In genomic region chr16:25959216-25959615, GRCh38 we compare ENCODE assay signal across 31 cellular contexts.
"Had no signal": no experiment of that assay in that cellular context is flagged by ENCODE, and none has a peak within 500 bp of the region (broad histone marks: within the 10 kb centered on the region; RNA-seq: fewer than 3 reads in every experiment).

No MANE protein-coding gene starts in this region.

- DNase-seq: activated CD4-positive, alpha-beta memory T cell treated with anti-CD3 and anti-CD28 coated beads for 36 hours; activated CD4-positive, alpha-beta T cell treated with anti-CD3 and anti-CD28 coated beads for 36 hours; activated CD4-positive, alpha-beta T cell treated with anti-CD3 and anti-CD28 coated beads, Interleukin-2, amount 10 ng/mL, durations not matched to agents 24 days and 14 days; activated CD4-positive, CD25-positive, alpha-beta regulatory T cell; activated CD4-positive, CD25-positive, alpha-beta regulatory T cell treated with anti-CD3 and anti-CD28 coated beads, Interleukin-2, amount 50 U/mL, for 72 hours; activated CD8-positive, alpha-beta memory T cell treated with anti-CD3 and anti-CD28 coated beads, Interleukin-2, amount 10 ng/mL, durations not matched to agents 7 days and 5 days; activated CD8-positive, alpha-beta memory T cell treated with anti-CD3 and anti-CD28 coated beads, Interleukin-2, amount 50 U/mL, for 4 hours; activated CD8-positive, alpha-beta T cell treated with anti-CD3 and anti-CD28 coated beads, Interleukin-2, amount 10 ng/mL, durations not matched to agents 7 days and 5 days; activated effector memory CD4-positive, alpha-beta T cell treated with anti-CD3 and anti-CD28 coated beads, Interleukin-2, amount 50 U/mL, for 16 hours; activated naive CD4-positive, alpha-beta T cell; activated naive CD4-positive, alpha-beta T cell treated with anti-CD3 and anti-CD28 coated beads, Interleukin-2, amount 10 ng/mL, durations not matched to agents 7 days and 5 days; activated naive CD8-positive, alpha-beta T cell treated with anti-CD3 and anti-CD28 coated beads, Interleukin-2, amount 10 ng/mL, durations not matched to agents 7 days and 5 days; activated T-cell treated with anti-CD3 and anti-CD28 coated beads, Interleukin-2, amount 50 U/mL, for 1 hour; activated T-cell treated with anti-CD3 and anti-CD28 coated beads, Interleukin-2, amount 50 U/mL, for 48 hours; central memory CD4-positive, alpha-beta T cell; cerebellar nuclear complex; dorsolateral prefrontal cortex; effector memory CD4-positive, alpha-beta T cell; endodermal cell; foreskin fibroblast; T-helper 2 cell had no signal

- H3K9me3 Mint-ChIP-seq: activated CD4-positive, alpha-beta memory T cell treated with anti-CD3 and anti-CD28 coated beads for 36 hours; activated naive CD8-positive, alpha-beta T cell treated with anti-CD3 and anti-CD28 coated beads, Interleukin-2, amount 10 ng/mL, durations not matched to agents 7 days and 5 days had no signal

- ATAC-seq: activated CD4-positive, alpha-beta T cell treated with anti-CD3 and anti-CD28 coated beads for 36 hours; activated CD8-positive, alpha-beta memory T cell treated with anti-CD3 and anti-CD28 coated beads, Interleukin-2, amount 10 ng/mL, durations not matched to agents 7 days and 5 days; activated CD8-positive, alpha-beta T cell treated with anti-CD3 and anti-CD28 coated beads, Interleukin-2, amount 10 ng/mL, durations not matched to agents 7 days and 5 days; activated naive CD4-positive, alpha-beta T cell treated with anti-CD3 and anti-CD28 coated beads, Interleukin-2, amount 50 U/mL, for 72 hours; esophagus mucosa had no signal

- H3K36me3 Mint-ChIP-seq: activated CD4-positive, alpha-beta memory T cell treated with anti-CD3 and anti-CD28 coated beads for 36 hours; activated CD8-positive, alpha-beta memory T cell treated with anti-CD3 and anti-CD28 coated beads, Interleukin-2, amount 10 ng/mL, durations not matched to agents 7 days and 5 days; activated naive CD4-positive, alpha-beta T cell treated with anti-CD3 and anti-CD28 coated beads, Interleukin-2, amount 10 ng/mL, durations not matched to agents 7 days and 5 days; activated naive CD4-positive, alpha-beta T cell treated with anti-CD3 and anti-CD28 coated beads, Interleukin-2, amount 50 U/mL, for 72 hours; activated naive CD8-positive, alpha-beta T cell treated with anti-CD3 and anti-CD28 coated beads, Interleukin-2, amount 10 ng/mL, durations not matched to agents 7 days and 5 days; brain had no signal

- H3K27me3 Mint-ChIP-seq: activated naive CD8-positive, alpha-beta T cell treated with anti-CD3 and anti-CD28 coated beads, Interleukin-2, amount 10 ng/mL, durations not matched to agents 7 days and 5 days; dendritic cell treated with granulocyte-macrophage colony-stimulating factor and Interleukin-4, amounts not matched to agents 40 ng/mL and 50 ng/mL, for 4 days had no signal

- H3K4me3 ChIP-seq: ascending aorta, breast epithelium, cardiac muscle cell, coronary artery, dorsolateral prefrontal cortex had no signal

- H3K4me3 Mint-ChIP-seq: activated CD4-positive, alpha-beta memory T cell treated with anti-CD3 and anti-CD28 coated beads for 36 hours; activated CD4-positive, alpha-beta T cell treated with anti-CD3 and anti-CD28 coated beads for 36 hours; activated CD4-positive, alpha-beta T cell treated with anti-CD3 and anti-CD28 coated beads, Interleukin-2, amount 10 ng/mL, durations not matched to agents 24 days and 14 days; activated CD8-positive, alpha-beta memory T cell treated with anti-CD3 and anti-CD28 coated beads, Interleukin-2, amount 10 ng/mL, durations not matched to agents 7 days and 5 days; activated CD8-positive, alpha-beta T cell treated with anti-CD3 and anti-CD28 coated beads, Interleukin-2, amount 10 ng/mL, durations not matched to agents 7 days and 5 days; activated naive CD4-positive, alpha-beta T cell treated with anti-CD3 and anti-CD28 coated beads, Interleukin-2, amount 10 ng/mL, durations not matched to agents 7 days and 5 days; activated naive CD8-positive, alpha-beta T cell treated with anti-CD3 and anti-CD28 coated beads, Interleukin-2, amount 10 ng/mL, durations not matched to agents 7 days and 5 days; activated T-helper 1 cell treated with anti-CD3 and anti-CD28 coated beads, Interleukin-12 subunit alpha, Interleukin-12 subunit beta, Interleukin-2, Interleukin-4 antibody, amounts not matched to agents 30 ng/mL and 10 ng/mL and 1 ng/mL, durations not matched to agents 14 hours and 24 hours and 36 hours; brain; dendritic cell treated with granulocyte-macrophage colony-stimulating factor and Interleukin-4, amounts not matched to agents 40 ng/mL and 50 ng/mL, for 4 days; endodermal cell had no signal

- H3K9me3 ChIP-seq: ascending aorta, breast epithelium had no signal

- H3K27ac Mint-ChIP-seq: activated CD4-positive, alpha-beta memory T cell treated with anti-CD3 and anti-CD28 coated beads for 36 hours; activated CD4-positive, alpha-beta T cell treated with anti-CD3 and anti-CD28 coated beads for 36 hours; activated CD4-positive, alpha-beta T cell treated with anti-CD3 and anti-CD28 coated beads, Interleukin-2, amount 10 ng/mL, durations not matched to agents 24 days and 14 days; activated CD8-positive, alpha-beta memory T cell treated with anti-CD3 and anti-CD28 coated beads, Interleukin-2, amount 10 ng/mL, durations not matched to agents 7 days and 5 days; activated CD8-positive, alpha-beta T cell treated with anti-CD3 and anti-CD28 coated beads, Interleukin-2, amount 10 ng/mL, durations not matched to agents 7 days and 5 days; activated naive CD4-positive, alpha-beta T cell treated with anti-CD3 and anti-CD28 coated beads, Interleukin-2, amount 10 ng/mL, durations not matched to agents 7 days and 5 days; activated naive CD4-positive, alpha-beta T cell treated with anti-CD3 and anti-CD28 coated beads, Interleukin-2, amount 50 U/mL, for 72 hours; activated naive CD8-positive, alpha-beta T cell treated with anti-CD3 and anti-CD28 coated beads, Interleukin-2, amount 10 ng/mL, durations not matched to agents 7 days and 5 days; activated T-helper 1 cell treated with anti-CD3 and anti-CD28 coated beads, Interleukin-12 subunit alpha, Interleukin-12 subunit beta, Interleukin-2, Interleukin-4 antibody, amounts not matched to agents 30 ng/mL and 10 ng/mL and 1 ng/mL, durations not matched to agents 14 hours and 24 hours and 36 hours; activated T-helper 2 cell treated with anti-CD3 and anti-CD28 coated beads, Interferon-gamma antibody, Interleukin-2, Interleukin-4, amounts not matched to agents 10 μg/mL and 5 μg/mL and 100 μg/mL, durations not matched to agents 14 hours and 24 hours and 36 hours; dendritic cell treated with granulocyte-macrophage colony-stimulating factor and Interleukin-4, amounts not matched to agents 40 ng/mL and 50 ng/mL, for 4 days; endodermal cell had no signal

- H3K27me3 ChIP-seq: ascending aorta, breast epithelium, cardiac muscle cell had no signal

- H3K4me1 Mint-ChIP-seq: activated CD4-positive, alpha-beta T cell treated with anti-CD3 and anti-CD28 coated beads for 36 hours; activated CD4-positive, alpha-beta T cell treated with anti-CD3 and anti-CD28 coated beads, Interleukin-2, amount 10 ng/mL, durations not matched to agents 24 days and 14 days; activated CD8-positive, alpha-beta memory T cell treated with anti-CD3 and anti-CD28 coated beads, Interleukin-2, amount 10 ng/mL, durations not matched to agents 7 days and 5 days; activated naive CD4-positive, alpha-beta T cell treated with anti-CD3 and anti-CD28 coated beads, Interleukin-2, amount 10 ng/mL, durations not matched to agents 7 days and 5 days; activated naive CD8-positive, alpha-beta T cell treated with anti-CD3 and anti-CD28 coated beads, Interleukin-2, amount 10 ng/mL, durations not matched to agents 7 days and 5 days; brain; endodermal cell had no signal

- H3K4me1 ChIP-seq: ascending aorta, breast epithelium had no signal

- H3K27ac ChIP-seq: ascending aorta, breast epithelium, cardiac muscle cell, coronary artery, dorsolateral prefrontal cortex had no signal

- H3K36me3 ChIP-seq: ascending aorta, breast epithelium, cardiac muscle cell had no signal
